ENCODE assay signal across 8 cellular contexts in genomic region chr11:35013514-35014191, GRCh38.
DNase-seq lines count a peak whose midpoint lies in the region; ATAC-seq and TF ChIP-seq lines count a peak whose summit lies in the region.

No MANE protein-coding gene starts in this region.

- no peaks in the 10 kb centered on the region for H3K9me3 Mint-ChIP-seq in activated naive CD4-positive, alpha-beta T cell treated with anti-CD3 and anti-CD28 coated beads, Interleukin-2, amount 50 U/mL, for 24 hours
- H3K9me3 Mint-ChIP-seq in stimulated activated memory B cell treated with anti-CD40 and anti-IgM and Interleukin-4, amounts not matched to agents 10 μg/mL and 1 μg/mL and 100 μg/mL, for 72 hours: no peaks in the 10 kb centered on the region

- TF ChIP-seq CTCF in mucosa of descending colon (IDR thresholded peaks at IDR 0.05): no peak

- H3K27ac Mint-ChIP-seq in activated naive CD4-positive, alpha-beta T cell treated with anti-CD3 and anti-CD28 coated beads, Interleukin-2, amount 50 U/mL, for 24 hours: peak overlapping the region; percentile 92
- peak overlapping the region; percentile 90 for H3K27ac Mint-ChIP-seq in stimulated activated memory B cell treated with anti-CD40 and anti-IgM and Interleukin-4, amounts not matched to agents 10 μg/mL and 1 μg/mL and 100 μg/mL, for 72 hours

- peak overlapping the region; percentile 70 for H3K4me3 Mint-ChIP-seq in activated naive CD4-positive, alpha-beta T cell treated with anti-CD3 and anti-CD28 coated beads, Interleukin-2, amount 50 U/mL, for 24 hours
- peak overlapping the region; percentile 23 for H3K4me3 Mint-ChIP-seq in stimulated activated memory B cell treated with anti-CD40 and anti-IgM and Interleukin-4, amounts not matched to agents 10 μg/mL and 1 μg/mL and 100 μg/mL, for 72 hours

- intact Hi-C loops in mucosa of descending colon (cut with DNase I, micrococcal nuclease): no loop called here

- H3K27me3 Mint-ChIP-seq in activated naive CD4-positive, alpha-beta T cell treated with anti-CD3 and anti-CD28 coated beads, Interleukin-2, amount 50 U/mL, for 24 hours: no peaks in the 10 kb centered on the region
- H3K27me3 Mint-ChIP-seq in stimulated activated memory B cell treated with anti-CD40 and anti-IgM and Interleukin-4, amounts not matched to agents 10 μg/mL and 1 μg/mL and 100 μg/mL, for 72 hours: no peaks in the 10 kb centered on the region

- H3K4me1 ChIP-seq in mucosa of descending colon (ENCODE audit: low read depth): peaks cover 14% of the 10 kb centered on the region

- H3K36me3 ChIP-seq in mucosa of descending colon (ENCODE audit: low read depth): no peaks in the 10 kb centered on the region

- no peak for DNase-seq in activated CD4-positive, CD25-positive, alpha-beta regulatory T cell (lab: John Stamatoyannopoulos, UW)
- DNase-seq in T1000 (lab: John Stamatoyannopoulos, UW) (no peak), NCI-H2081 (lab: John Stamatoyannopoulos, UW) (no peak), mucosa of descending colon (no peak)

- ATAC-seq in activated CD4-positive, CD25-positive, alpha-beta regulatory T cell treated with anti-CD3 and anti-CD28 coated beads, Interleukin-2, amount 50 U/mL, for 24 hours: peak; percentile 73 to 81
- ATAC-seq in HG03175 (IDR thresholded peaks at IDR 0.05; ENCODE audit: unreplicated experiment): peak; percentile 51
- ATAC-seq in stimulated activated memory B cell treated with anti-CD40 and anti-IgM and Interleukin-4, amounts not matched to agents 10 μg/mL and 1 μg/mL and 100 μg/mL, for 72 hours: peak; percentile 59
- ATAC-seq in mucosa of descending colon: no peak

- no peaks in the 10 kb centered on the region for H3K36me3 Mint-ChIP-seq in activated naive CD4-positive, alpha-beta T cell treated with anti-CD3 and anti-CD28 coated beads, Interleukin-2, amount 50 U/mL, for 24 hours
- no peaks in the 10 kb centered on the region for H3K36me3 Mint-ChIP-seq in stimulated activated memory B cell treated with anti-CD40 and anti-IgM and Interleukin-4, amounts not matched to agents 10 μg/mL and 1 μg/mL and 100 μg/mL, for 72 hours

- H3K4me1 Mint-ChIP-seq in activated naive CD4-positive, alpha-beta T cell treated with anti-CD3 and anti-CD28 coated beads, Interleukin-2, amount 50 U/mL, for 24 hours: peaks cover 59% of the 10 kb centered on the region
- peaks cover 35% of the 10 kb centered on the region for H3K4me1 Mint-ChIP-seq in stimulated activated memory B cell treated with anti-CD40 and anti-IgM and Interleukin-4, amounts not matched to agents 10 μg/mL and 1 μg/mL and 100 μg/mL, for 72 hours

- H3K9me3 ChIP-seq in mucosa of descending colon: no peaks in the 10 kb centered on the region

- no peak overlapping the region for H3K4me3 ChIP-seq in mucosa of descending colon
